ENCODE assay signal across 20 cellular contexts in the genomic region with DNA sequence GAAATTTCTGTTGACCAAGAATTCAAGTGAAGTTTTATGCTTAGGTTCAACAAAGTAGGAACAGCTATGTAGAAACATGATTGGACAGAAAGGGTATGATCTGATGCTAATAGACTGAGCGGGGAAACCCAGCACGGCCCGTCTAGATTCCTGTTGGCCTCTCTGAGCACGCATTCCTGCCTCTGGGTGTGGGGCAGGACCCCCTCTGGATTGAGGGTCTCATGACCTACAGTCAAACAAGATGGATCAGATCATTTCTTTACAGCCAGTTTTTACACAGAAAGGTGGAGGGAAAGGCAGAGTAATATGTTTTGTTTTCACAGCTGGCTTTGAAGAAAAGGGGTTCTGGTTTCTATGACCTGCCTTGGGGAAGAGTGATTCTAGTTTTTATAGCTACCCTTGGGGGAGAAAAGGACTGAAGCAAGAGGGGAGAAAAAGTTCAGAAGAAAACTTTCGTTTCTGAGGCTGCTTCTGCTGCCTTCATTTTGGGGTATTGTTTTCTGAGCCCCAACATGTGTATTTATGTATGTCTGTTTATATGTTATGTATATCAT.
DNase-seq lines count a peak whose midpoint lies in the region; ATAC-seq and TF ChIP-seq lines count a peak whose summit lies in the region.
"Had no signal": no experiment of that assay in that cellular context is flagged by ENCODE, and none has a peak within 500 bp of the region (broad histone marks: within the 10 kb centered on the region; RNA-seq: fewer than 3 reads in every experiment).

No MANE protein-coding gene starts in this region.

- H3K4me1 Mint-ChIP-seq in nephron, result peaks cover 6% of the 10 kb centered on the region
- peaks cover 19% of the 10 kb centered on the region for H3K4me1 Mint-ChIP-seq in osteocyte (ENCODE audit: unreplicated experiment)
- H3K4me1 Mint-ChIP-seq in activated T-helper 2 cell treated with anti-CD3 and anti-CD28 coated beads, Interferon-gamma antibody, Interleukin-2, Interleukin-4, amounts not matched to agents 10 μg/mL and 5 μg/mL and 100 μg/mL, durations not matched to agents 14 hours and 24 hours and 36 hours (ENCODE audit: low read depth), result no peaks in the 10 kb centered on the region
- H3K4me1 Mint-ChIP-seq in activated naive CD4-positive, alpha-beta T cell treated with anti-CD3 and anti-CD28 coated beads, Interleukin-2, amount 10 ng/mL, durations not matched to agents 7 days and 5 days, result no peaks in the 10 kb centered on the region

- no peak for ATAC-seq in GM19455 (IDR thresholded peaks at IDR 0.05; ENCODE audit: unreplicated experiment)
- ATAC-seq: K562 had no signal

- no peak overlapping the region for H3K4me3 ChIP-seq in H7 (ENCODE audit: insufficient read depth, low read depth, low read length)
- H3K4me3 ChIP-seq: BLaER1 treated with 17β-estradiol and CSF1 and Interleukin-3, amounts not matched to agents 10 nM and 100 nM; K562 had no signal

- H3K36me3 ChIP-seq in H7 (replicated peaks; ENCODE audit: control insufficient read depth, insufficient read depth, low read length), result no peaks in the 10 kb centered on the region
- H3K36me3 ChIP-seq: BLaER1 treated with 17β-estradiol and CSF1 and Interleukin-3, amounts not matched to agents 10 nM and 100 nM had no signal

- CTCF ChIA-PET in activated naive CD4-positive, alpha-beta T cell treated with anti-CD3 and anti-CD28 coated beads, Interleukin-2, amount 10 ng/mL, durations not matched to agents 7 days and 5 days (lab: Charles Lee), result no interaction called here

- peak; percentile 16 for DNase-seq in H7
- peak; percentile 81 for DNase-seq in brain pericyte (ENCODE audit: low read depth, low spot score)
- DNase-seq in osteocyte (ENCODE audit: extremely low spot score, unreplicated experiment), result no peak
- DNase-seq in activated T-helper 2 cell treated with anti-CD3 and anti-CD28 coated beads, Interferon-gamma antibody, Interleukin-2, Interleukin-4, amounts not matched to agents 10 μg/mL and 5 μg/mL and 100 μg/mL, durations not matched to agents 14 hours and 24 hours and 36 hours (ENCODE audit: low spot score), result no peak
- no peak for DNase-seq in SHP77 (lab: John Stamatoyannopoulos, UW)
- no peak for DNase-seq in activated naive CD4-positive, alpha-beta T cell treated with anti-CD3 and anti-CD28 coated beads, Interleukin-2, amount 10 ng/mL, durations not matched to agents 7 days and 5 days
- DNase-seq: CD4-positive, alpha-beta T cell; H9; Kasumi-1; MM.1S; NCI-H2029; NCI-H226; NCI-H510A; NCI-H69; SK-N-SH; SW 1271 had no signal

- intact Hi-C loops in activated T-helper 2 cell treated with anti-CD3 and anti-CD28 coated beads, Interferon-gamma antibody, Interleukin-2, Interleukin-4, amounts not matched to agents 10 μg/mL and 5 μg/mL and 100 μg/mL, durations not matched to agents 14 hours and 24 hours and 36 hours (cut with micrococcal nuclease), result no loop called here

- no peak for TF ChIP-seq CTCF in nephron (IDR thresholded peaks at IDR 0.05; ENCODE audit: unreplicated experiment in 3 of 3)
- no peak for TF ChIP-seq CTCF in osteocyte (IDR thresholded peaks at IDR 0.05)

- H3K4me3 Mint-ChIP-seq in nephron, result no peak overlapping the region
- peak overlapping the region; percentile 44 for H3K4me3 Mint-ChIP-seq in osteocyte (ENCODE audit: unreplicated experiment)
- no peak overlapping the region for H3K4me3 Mint-ChIP-seq in activated T-helper 2 cell treated with anti-CD3 and anti-CD28 coated beads, Interferon-gamma antibody, Interleukin-2, Interleukin-4, amounts not matched to agents 10 μg/mL and 5 μg/mL and 100 μg/mL, durations not matched to agents 14 hours and 24 hours and 36 hours (ENCODE audit: low read depth)
- H3K4me3 Mint-ChIP-seq in activated naive CD4-positive, alpha-beta T cell treated with anti-CD3 and anti-CD28 coated beads, Interleukin-2, amount 10 ng/mL, durations not matched to agents 7 days and 5 days, result no peak overlapping the region
- H3K4me3 Mint-ChIP-seq: CD4-positive, alpha-beta T cell; H9 had no signal

- H3K9me3 Mint-ChIP-seq in nephron (peaks cover 11% of the 10 kb centered on the region), osteocyte (ENCODE audit: unreplicated experiment) (peaks cover 7% of the 10 kb centered on the region)
- peaks cover 7% of the 10 kb centered on the region for H3K9me3 Mint-ChIP-seq in activated T-helper 2 cell treated with anti-CD3 and anti-CD28 coated beads, Interferon-gamma antibody, Interleukin-2, Interleukin-4, amounts not matched to agents 10 μg/mL and 5 μg/mL and 100 μg/mL, durations not matched to agents 14 hours and 24 hours and 36 hours
- peaks cover 6% of the 10 kb centered on the region for H3K9me3 Mint-ChIP-seq in activated naive CD4-positive, alpha-beta T cell treated with anti-CD3 and anti-CD28 coated beads, Interleukin-2, amount 10 ng/mL, durations not matched to agents 7 days and 5 days
- H3K9me3 Mint-ChIP-seq: CD4-positive, alpha-beta T cell had no signal

- H3K27ac Mint-ChIP-seq in nephron (peak overlapping the region in 2 of 3 experiments; percentile 69 to 88), osteocyte (ENCODE audit: unreplicated experiment) (peak overlapping the region; percentile 80)
- H3K27ac Mint-ChIP-seq in activated T-helper 2 cell treated with anti-CD3 and anti-CD28 coated beads, Interferon-gamma antibody, Interleukin-2, Interleukin-4, amounts not matched to agents 10 μg/mL and 5 μg/mL and 100 μg/mL, durations not matched to agents 14 hours and 24 hours and 36 hours, result no peak overlapping the region
- no peak overlapping the region for H3K27ac Mint-ChIP-seq in activated naive CD4-positive, alpha-beta T cell treated with anti-CD3 and anti-CD28 coated beads, Interleukin-2, amount 10 ng/mL, durations not matched to agents 7 days and 5 days
- H3K27ac Mint-ChIP-seq: CD4-positive, alpha-beta T cell; H9 had no signal

- H3K27me3 ChIP-seq in H7 (ENCODE audit: control insufficient read depth, insufficient read depth, low read length), result no peaks in the 10 kb centered on the region
- H3K27me3 ChIP-seq: BLaER1 treated with 17β-estradiol and CSF1 and Interleukin-3, amounts not matched to agents 10 nM and 100 nM had no signal

- H3K27me3 Mint-ChIP-seq in nephron (ENCODE audit: low read depth), result no peaks in the 10 kb centered on the region
- no peaks in the 10 kb centered on the region for H3K27me3 Mint-ChIP-seq in osteocyte (ENCODE audit: unreplicated experiment)
- peaks cover 19% of the 10 kb centered on the region for H3K27me3 Mint-ChIP-seq in activated T-helper 2 cell treated with anti-CD3 and anti-CD28 coated beads, Interferon-gamma antibody, Interleukin-2, Interleukin-4, amounts not matched to agents 10 μg/mL and 5 μg/mL and 100 μg/mL, durations not matched to agents 14 hours and 24 hours and 36 hours (ENCODE audit: low read depth)
- H3K27me3 Mint-ChIP-seq in activated naive CD4-positive, alpha-beta T cell treated with anti-CD3 and anti-CD28 coated beads, Interleukin-2, amount 10 ng/mL, durations not matched to agents 7 days and 5 days, result peaks cover 5% of the 10 kb centered on the region
- H3K27me3 Mint-ChIP-seq: CD4-positive, alpha-beta T cell had no signal

- peaks cover 3% of the 10 kb centered on the region for H3K36me3 Mint-ChIP-seq in nephron (ENCODE audit: low read depth)
- peaks cover 3% of the 10 kb centered on the region for H3K36me3 Mint-ChIP-seq in osteocyte (ENCODE audit: unreplicated experiment)
- H3K36me3 Mint-ChIP-seq in activated T-helper 2 cell treated with anti-CD3 and anti-CD28 coated beads, Interferon-gamma antibody, Interleukin-2, Interleukin-4, amounts not matched to agents 10 μg/mL and 5 μg/mL and 100 μg/mL, durations not matched to agents 14 hours and 24 hours and 36 hours (ENCODE audit: low read depth), result peaks cover 3% of the 10 kb centered on the region
- H3K36me3 Mint-ChIP-seq in activated naive CD4-positive, alpha-beta T cell treated with anti-CD3 and anti-CD28 coated beads, Interleukin-2, amount 10 ng/mL, durations not matched to agents 7 days and 5 days, result peaks cover 2% of the 10 kb centered on the region

Comparison
In these comparisons a context has a peak if more than half of its experiments do, and no peak if none do; other contexts are left out.
1. DNase-seq: peak in H7 (single experiment) and brain pericyte (single experiment); none in osteocyte (single experiment), activated T-helper 2 cell treated with anti-CD3 and anti-CD28 coated beads, Interferon-gamma antibody, Interleukin-2, Interleukin-4, amounts not matched to agents 10 μg/mL and 5 μg/mL and 100 μg/mL, durations not matched to agents 14 hours and 24 hours and 36 hours (single experiment), SHP77 (0 of 2) and activated naive CD4-positive, alpha-beta T cell treated with anti-CD3 and anti-CD28 coated beads, Interleukin-2, amount 10 ng/mL, durations not matched to agents 7 days and 5 days (single experiment).
2. H3K27ac Mint-ChIP-seq: peak in nephron (2 of 3) and osteocyte (single experiment); none in activated T-helper 2 cell treated with anti-CD3 and anti-CD28 coated beads, Interferon-gamma antibody, Interleukin-2, Interleukin-4, amounts not matched to agents 10 μg/mL and 5 μg/mL and 100 μg/mL, durations not matched to agents 14 hours and 24 hours and 36 hours (single experiment) and activated naive CD4-positive, alpha-beta T cell treated with anti-CD3 and anti-CD28 coated beads, Interleukin-2, amount 10 ng/mL, durations not matched to agents 7 days and 5 days (single experiment).